Comparison of ENCODE assay signal across 11 cellular contexts in the genomic region with DNA sequence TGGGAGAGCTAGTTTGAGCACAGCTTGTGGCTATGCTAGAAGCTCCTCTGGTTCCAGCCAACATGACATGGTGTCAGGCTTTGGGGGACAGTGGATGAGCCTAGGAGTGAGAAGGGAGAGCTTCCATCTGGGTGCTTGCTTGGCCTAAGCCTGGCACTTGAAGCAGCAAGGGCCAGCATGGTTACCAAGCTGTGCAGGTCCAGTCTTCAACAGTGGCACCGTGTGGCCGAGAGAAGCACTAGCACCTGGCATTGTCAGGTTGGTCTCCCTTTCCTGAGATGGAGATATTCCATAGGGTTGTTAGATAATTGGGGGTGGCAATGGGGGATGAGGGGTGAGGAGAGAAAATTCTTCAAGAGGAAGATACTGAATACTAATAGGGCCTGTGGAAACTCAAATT.
A peak's percentile ranks its signal among the peaks of the same experiment; 100 is the strongest.
DNase-seq lines count a peak whose midpoint lies in the region; ATAC-seq and TF ChIP-seq lines count a peak whose summit lies in the region.
"Had no signal": no experiment of that assay in that cellular context is flagged by ENCODE, and none has a peak within 500 bp of the region (broad histone marks: within the 10 kb centered on the region; RNA-seq: fewer than 3 reads in every experiment).

No MANE protein-coding gene starts in this region.

- no peaks in the 10 kb centered on the region for H3K79me2 ChIP-seq in Karpas-422 (ENCODE audit: low read length)
- no peaks in the 10 kb centered on the region for H3K79me2 ChIP-seq in neural progenitor cell (ENCODE audit: low read depth)

- H3K9me3 Mint-ChIP-seq in activated CD4-positive, alpha-beta T cell treated with anti-CD3 and anti-CD28 coated beads for 36 hours (ENCODE audit: low read depth) = peaks cover 22% of the 10 kb centered on the region
- H3K9me3 Mint-ChIP-seq in neural progenitor cell = peaks cover 34% of the 10 kb centered on the region

- CTCF ChIA-PET in activated CD4-positive, alpha-beta T cell treated with anti-CD3 and anti-CD28 coated beads for 36 hours (lab: Charles Lee) = interaction anchor here (1.1 kb wide), 2 partner anchors 11 to 601 kb away, joined by 3 to 4 read pairs; no protein-coding TSS in a partner anchor

- H3K4me2 ChIP-seq in Karpas-422 (ENCODE audit: low read depth, low read length, poor library complexity, severe bottlenecking) = no peak overlapping the region
- H3K4me2 ChIP-seq in neural progenitor cell = no peak overlapping the region

- no peak overlapping the region for H3K27ac ChIP-seq in Karpas-422 (ENCODE audit: low read length)
- no peak overlapping the region for H3K27ac ChIP-seq in neural progenitor cell
- H3K27ac ChIP-seq: SJSA1 had no signal

- H3K4me3 Mint-ChIP-seq in activated CD4-positive, alpha-beta T cell treated with anti-CD3 and anti-CD28 coated beads for 36 hours = no peak overlapping the region
- no peak overlapping the region for H3K4me3 Mint-ChIP-seq in neural progenitor cell

- DNase-seq in activated CD4-positive, alpha-beta T cell treated with anti-CD3 and anti-CD28 coated beads for 36 hours = peak; percentile 15
- DNase-seq in activated CD4-positive, alpha-beta T cell treated with anti-CD3 and anti-CD28 coated beads for 4 hours = no peak
- DNase-seq in Karpas-422 (peak; percentile 43), cardiac fibroblast (ENCODE audit: low read depth in 2 of 2) (peak; percentile 1 to 5), neural progenitor cell (ENCODE audit: low spot score) (no peak), anterior cingulate cortex (lab: John Stamatoyannopoulos, UW) (no peak), NCI-H526 treated with DMSO at 0.1 percent for 48 hours (lab: John Stamatoyannopoulos, UW) (no peak)
- DNase-seq: occipital lobe; stimulated activated CD8-positive, alpha-beta memory T cell treated with anti-CD3 and anti-CD28 coated beads, Interleukin-4, amount 100 ng/mL, for 48 hours had no signal

- H4K20me1 ChIP-seq in Karpas-422 (ENCODE audit: insufficient read depth, low read depth, low read length) = no peaks in the 10 kb centered on the region
- no peaks in the 10 kb centered on the region for H4K20me1 ChIP-seq in neural progenitor cell (ENCODE audit: low read depth)

- TF ChIP-seq CTCF in cardiac fibroblast (IDR thresholded peaks at IDR 0.05; ENCODE audit: low read depth, low read length) (peak; percentile 19), neural progenitor cell (IDR thresholded peaks at IDR 0.05) (peak; percentile 37)

- H3K27me3 Mint-ChIP-seq in activated CD4-positive, alpha-beta T cell treated with anti-CD3 and anti-CD28 coated beads for 36 hours = peaks cover 4% of the 10 kb centered on the region
- H3K27me3 Mint-ChIP-seq in neural progenitor cell (ENCODE audit: insufficient read depth, low read depth) = peaks cover 2% of the 10 kb centered on the region

- no peaks in the 10 kb centered on the region for H3K4me1 ChIP-seq in Karpas-422 (ENCODE audit: low read length)
- no peaks in the 10 kb centered on the region for H3K4me1 ChIP-seq in neural progenitor cell
- H3K4me1 ChIP-seq: SJSA1 had no signal

- H3K4me3 ChIP-seq in Karpas-422 (ENCODE audit: low read length) (no peak overlapping the region), cardiac fibroblast (replicated peaks in 1 of 2; ENCODE audit: low read depth in 2 of 2, low read length in 2 of 2) (no peak overlapping the region), neural progenitor cell (no peak overlapping the region)
- H3K4me3 ChIP-seq: SJSA1 had no signal

- H3K36me3 Mint-ChIP-seq in activated CD4-positive, alpha-beta T cell treated with anti-CD3 and anti-CD28 coated beads for 36 hours (ENCODE audit: low read depth) = peaks cover 4% of the 10 kb centered on the region
- no peaks in the 10 kb centered on the region for H3K36me3 Mint-ChIP-seq in neural progenitor cell

- intact Hi-C loops in activated CD4-positive, alpha-beta T cell treated with anti-CD3 and anti-CD28 coated beads for 36 hours (cut with DNase I, micrococcal nuclease) = no loop called here

- peaks cover 3% of the 10 kb centered on the region; the same call in 1 of the 2 replicates for H3K27me3 ChIP-seq in Karpas-422 (ENCODE audit: low read length)
- H3K27me3 ChIP-seq in neural progenitor cell = no peaks in the 10 kb centered on the region
- H3K27me3 ChIP-seq: SJSA1 had no signal

- no peaks in the 10 kb centered on the region for H3K4me1 Mint-ChIP-seq in activated CD4-positive, alpha-beta T cell treated with anti-CD3 and anti-CD28 coated beads for 36 hours
- peaks cover 3% of the 10 kb centered on the region for H3K4me1 Mint-ChIP-seq in neural progenitor cell

- H3K36me3 ChIP-seq in Karpas-422 (ENCODE audit: insufficient read depth, low read length) (no peaks in the 10 kb centered on the region), neural progenitor cell (no peaks in the 10 kb centered on the region)
- H3K36me3 ChIP-seq: SJSA1 had no signal

- no peaks in the 10 kb centered on the region for H3F3A ChIP-seq in neural progenitor cell (ENCODE audit: low read depth)

- POLR2A ChIA-PET in activated CD4-positive, alpha-beta T cell treated with anti-CD3 and anti-CD28 coated beads for 36 hours (lab: Charles Lee) = no interaction called here

- H3K9me3 ChIP-seq in Karpas-422 (ENCODE audit: low read length) (peaks cover 12% of the 10 kb centered on the region), neural progenitor cell (ENCODE audit: low read depth) (no peaks in the 10 kb centered on the region)

- H2AFZ ChIP-seq in Karpas-422 (ENCODE audit: low read length) = no peak overlapping the region
- H2AFZ ChIP-seq in neural progenitor cell (replicated peaks) = no peak overlapping the region

- no peak overlapping the region for H3K9ac ChIP-seq in Karpas-422 (ENCODE audit: low read length)
- no peak overlapping the region for H3K9ac ChIP-seq in neural progenitor cell

- H3K9me2 ChIP-seq in Karpas-422 (replicated peaks; ENCODE audit: insufficient read depth, low read length) = no peaks in the 10 kb centered on the region

- H3K27ac Mint-ChIP-seq in activated CD4-positive, alpha-beta T cell treated with anti-CD3 and anti-CD28 coated beads for 36 hours = no peak overlapping the region
- H3K27ac Mint-ChIP-seq in neural progenitor cell = no peak overlapping the region

- no peak for ATAC-seq in activated CD4-positive, alpha-beta T cell treated with anti-CD3 and anti-CD28 coated beads for 36 hours
- no peak for ATAC-seq in GM21529 (IDR thresholded peaks at IDR 0.05; ENCODE audit: unreplicated experiment)

Comparison
In these comparisons a context has a peak if more than half of its experiments do, and no peak if none do; other contexts are left out.
1. DNase-seq: peak in activated CD4-positive, alpha-beta T cell treated with anti-CD3 and anti-CD28 coated beads for 36 hours (single experiment), Karpas-422 (single experiment) and cardiac fibroblast (2 of 2); none in activated CD4-positive, alpha-beta T cell treated with anti-CD3 and anti-CD28 coated beads for 4 hours (0 of 2), neural progenitor cell (single experiment), anterior cingulate cortex (0 of 58) and NCI-H526 treated with DMSO at 0.1 percent for 48 hours (single experiment).